8 cellular contexts compared by ENCODE assay signal in genomic region chr16:14013571-14014283, GRCh38. TPM values are rescaled to one million over a fixed set of nuclear protein-coding genes. Genes with fewer than 3 reads are reported as not detected.
A peak's percentile ranks its signal among the peaks of the same experiment; 100 is the strongest.
DNase-seq lines count a peak whose midpoint lies in the region; ATAC-seq and TF ChIP-seq lines count a peak whose summit lies in the region.

No MANE protein-coding gene starts in this region.

- no peaks in the 10 kb centered on the region for H3K79me2 ChIP-seq in smooth muscle cell (ENCODE audit: low read depth)

- ATAC-seq in Right ventricle myocardium superior (ENCODE audit: poor library complexity) (peak; percentile 78), GM21360 (IDR thresholded peaks at IDR 0.05; ENCODE audit: unreplicated experiment) (no peak), HG03378 (IDR thresholded peaks at IDR 0.05; ENCODE audit: unreplicated experiment) (no peak)

- no peaks in the 10 kb centered on the region for H4K20me1 ChIP-seq in smooth muscle cell (ENCODE audit: low read depth)

- H3K9ac ChIP-seq in smooth muscle cell (ENCODE audit: low read depth) = no peak overlapping the region

- no peaks in the 10 kb centered on the region for H3K36me3 ChIP-seq in smooth muscle cell (ENCODE audit: low read depth)

- H3K27ac ChIP-seq in smooth muscle cell (ENCODE audit: low read depth) = peak overlapping the region; percentile 24

- no peaks in the 10 kb centered on the region for H3K27me3 ChIP-seq in smooth muscle cell (ENCODE audit: low read depth)

- H3K4me1 ChIP-seq in smooth muscle cell (ENCODE audit: low read depth) = no peaks in the 10 kb centered on the region

- no peak for TF ChIP-seq CTCF in smooth muscle cell (IDR thresholded peaks at IDR 0.05; ENCODE audit: borderline replicate concordance, insufficient read depth, poor library complexity, severe bottlenecking)
- no peak for TF ChIP-seq CTCF in GM20000 (IDR thresholded peaks at IDR 0.05; ENCODE audit: extremely low read depth, missing control alignments)

- peak; percentile 34 for DNase-seq in HT1080 (ENCODE audit: low read depth)
- peak; percentile 91 for DNase-seq in SK-N-DZ (ENCODE audit: low spot score)
- no peak for DNase-seq in Right ventricle myocardium superior
- DNase-seq in smooth muscle cell (lab: John Stamatoyannopoulos, UW; ENCODE audit: unreplicated experiment) = no peak
- no peak for DNase-seq in GM20000 (ENCODE audit: low spot score)
- DNase-seq in globus pallidus (ENCODE audit: low spot score) = no peak

- intact Hi-C loops in Right ventricle myocardium superior (cut with DNase I) = loop anchor here (10.0 kb wide), 2 partner anchors 51 to 181 kb away; no protein-coding TSS in a partner anchor

- H3K4me3 ChIP-seq in smooth muscle cell = no peak overlapping the region

- WGBS in smooth muscle cell (ENCODE audit: low lambda C conversion rate) = 50% methylated on average over 13 of the region's 13 CpGs

- no peaks in the 10 kb centered on the region for H3K9me3 ChIP-seq in smooth muscle cell (replicated peaks; ENCODE audit: low read depth)

- H3F3A ChIP-seq in smooth muscle cell (ENCODE audit: low read depth) = peaks cover 8% of the 10 kb centered on the region

- peak overlapping the region; percentile 1 for H3K4me2 ChIP-seq in smooth muscle cell

- H2AFZ ChIP-seq in smooth muscle cell (ENCODE audit: low read depth) = no peak overlapping the region

RNA-seq across cellular contexts. Expression of gene MRTFB, which starts 57.4 kb away (rescaled TPM):
- total RNA-seq in HT1080 (2014; rRNA removed; shearing (Covaris generic)) = 2.6 and 5.1 TPM in 2 replicates
- 4.1 and 4.6 TPM in 2 replicates for polyA plus RNA-seq in HT1080 (2015; cell fraction: cytosol; rRNA removed)
- polyA plus RNA-seq in HT1080 (2015; cell fraction: nucleus; rRNA removed) = 12.9 and 20.9 TPM in 2 replicates
- 5.1 and 7.4 TPM in 2 replicates for polyA plus RNA-seq in SK-N-DZ (2014; cell fraction: cytosol; rRNA removed)
- polyA plus RNA-seq in SK-N-DZ (2014; cell fraction: nucleus; rRNA removed) = 7.5 and 17.3 TPM in 2 replicates
- 22.1 TPM for total RNA-seq in Right ventricle myocardium superior
- 20.7 and 22.6 TPM in 2 replicates for total RNA-seq in smooth muscle cell
- 6.8 and 9.7 TPM in 2 replicates for polyA plus RNA-seq in smooth muscle cell

Comparison
In these comparisons a context has a peak if more than half of its experiments do, and no peak if none do; other contexts are left out.
1. DNase-seq: peak in HT1080 (single experiment) and SK-N-DZ (single experiment); none in Right ventricle myocardium superior (single experiment), smooth muscle cell (single experiment), GM20000 (single experiment) and globus pallidus (single experiment).